ENCODE assay signal across 8 cellular contexts in the genomic region with DNA sequence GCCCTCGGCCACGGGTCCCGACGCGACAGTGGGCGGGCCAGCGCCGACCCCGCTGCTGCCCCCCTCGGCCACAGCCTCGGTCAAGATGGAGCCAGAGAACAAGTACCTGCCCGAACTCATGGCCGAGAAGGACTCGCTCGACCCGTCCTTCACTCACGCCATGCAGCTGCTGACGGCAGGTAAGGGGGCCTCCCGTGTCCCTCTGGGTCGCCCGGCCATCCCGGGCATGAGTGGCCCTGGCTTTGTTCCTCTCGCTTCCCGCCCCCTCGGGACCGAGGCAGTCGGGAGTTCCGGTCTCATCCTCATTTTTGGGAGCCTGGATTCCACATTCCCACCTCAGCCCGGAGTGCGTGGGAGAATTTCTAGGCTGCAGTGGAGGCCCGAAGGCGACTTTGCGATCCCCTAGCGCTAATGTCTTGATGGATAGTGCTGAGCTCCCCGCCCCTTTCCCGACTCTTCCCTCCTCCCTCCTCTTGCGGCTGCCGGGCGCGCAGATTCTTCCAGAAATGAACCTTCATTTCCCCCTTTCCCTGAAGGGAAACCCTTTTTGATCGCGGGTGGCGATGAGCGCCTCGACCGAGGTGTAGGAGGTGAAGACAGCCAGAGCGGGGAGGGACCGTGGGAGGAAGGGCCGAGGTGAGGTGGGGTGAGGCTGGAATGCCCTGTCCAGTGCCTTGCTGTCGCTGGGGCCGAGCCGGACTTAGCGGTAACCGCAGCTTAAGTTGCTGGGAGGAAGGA. TPM values are rescaled to one million over a fixed set of nuclear protein-coding genes. Genes with fewer than 3 reads are reported as not detected.
DNase-seq lines count a peak whose midpoint lies in the region; ATAC-seq, FAIRE-seq and TF ChIP-seq lines count a peak whose summit lies in the region.

No MANE protein-coding gene starts in this region.

- peaks cover 57% of the 10 kb centered on the region for H3K79me2 ChIP-seq in OCI-LY3 (ENCODE audit: low read length)

- DNase-seq in A549 (ENCODE audit: low read depth in 1 of 2, low spot score in 1 of 2): peak; percentile 28 to 30
- peak; percentile 41 for DNase-seq in activated naive CD4-positive, alpha-beta T cell treated with Interleukin-2 at 50 U/mL for 16 hours
- peak; percentile 47 for DNase-seq in globus pallidus (ENCODE audit: low spot score)
- DNase-seq in tibial nerve (ENCODE audit: low spot score in 2 of 2): peak; percentile 19 to 34

- WGBS in A549 (ENCODE audit: missing lambda C conversion rate): 2% methylated on average over 31 of the region's 54 CpGs
- WGBS in tibial nerve, 2 donors: 0% methylated on average over 46 to 51 of the region's 54 CpGs

- H2AFZ ChIP-seq in OCI-LY3 (ENCODE audit: low read depth, low read length): no peak overlapping the region

- POLR2A ChIA-PET in A549 (lab: Yijun Ruan, JAX): no interaction called here

- H3K4me3 ChIP-seq in A549 (peak overlapping the region; percentile 97), OCI-LY3 (ENCODE audit: low read length) (peak overlapping the region; percentile 96), neutrophil (ENCODE audit: low read depth in 1 of 2, low read length in 1 of 2) (peak overlapping the region; percentile 96), tibial nerve (peak overlapping the region; percentile 69 to 99 (median 81))

- H4K20me1 ChIP-seq in OCI-LY3 (ENCODE audit: insufficient read depth, low read length): peaks cover 41% of the 10 kb centered on the region

- H3K4me1 ChIP-seq in A549: peaks cover 24% of the 10 kb centered on the region; the same call in 2 of the 3 replicates
- peaks cover 17% of the 10 kb centered on the region for H3K4me1 ChIP-seq in OCI-LY3 (ENCODE audit: low read length)
- H3K4me1 ChIP-seq in neutrophil (ENCODE audit: control insufficient read depth in 1 of 2, insufficient read depth in 1 of 2, low read depth in 1 of 2, low read length in 1 of 2): peaks cover 29 to 30% of the 10 kb centered on the region in 2 experiments
- H3K4me1 ChIP-seq in tibial nerve: peaks cover 0 to 50% (median 28%) of the 10 kb centered on the region in 4 donors

- TF ChIP-seq POLR2A in A549 (IDR thresholded peaks at IDR 0.05; ENCODE audit: low read length) (no peak), tibial nerve (IDR thresholded peaks at IDR 0.05) (no peak)

- TF ChIP-seq RAD21 in A549 (conservative IDR thresholded peaks at IDR 0.05 in 1 of 2, IDR thresholded peaks at IDR 0.05 in 1 of 2): no peak

- ATAC-seq in A549 (peak; percentile 51 to 59), GM18499 (IDR thresholded peaks at IDR 0.05; ENCODE audit: insufficient read depth, unreplicated experiment) (peak; percentile 8), HG03045 (IDR thresholded peaks at IDR 0.05; ENCODE audit: unreplicated experiment) (peak; percentile 23)

- H3K9me3 ChIP-seq in A549 (no peaks in the 10 kb centered on the region), OCI-LY3 (ENCODE audit: insufficient read depth, low read length) (no peaks in the 10 kb centered on the region), neutrophil (no peaks in the 10 kb centered on the region), tibial nerve (no peaks in the 10 kb centered on the region)

- CTCF ChIA-PET in A549 (lab: Yijun Ruan, JAX): interaction anchor here (1.2 to 2.0 kb wide), 2 partner anchors 10 to 51 kb away, joined by 3 to 9 read pairs; no protein-coding TSS in a partner anchor

- no peaks in the 10 kb centered on the region for H3K27me3 ChIP-seq in OCI-LY3 (ENCODE audit: low read depth, low read length)
- no peaks in the 10 kb centered on the region for H3K27me3 ChIP-seq in neutrophil
- no peaks in the 10 kb centered on the region for H3K27me3 ChIP-seq in tibial nerve

- H3K4me2 ChIP-seq in A549: peak overlapping the region; percentile 78
- H3K4me2 ChIP-seq in OCI-LY3 (ENCODE audit: low read length): peak overlapping the region; percentile 68

- H3K9ac ChIP-seq in OCI-LY3 (ENCODE audit: low read length): peak overlapping the region; percentile 91

- H3K36me3 ChIP-seq in OCI-LY3 (replicated peaks; ENCODE audit: low read depth, low read length) (peaks cover 11% of the 10 kb centered on the region), neutrophil (peaks cover 4% of the 10 kb centered on the region), tibial nerve (no peaks in the 10 kb centered on the region)

- FAIRE-seq in A549 (lab: Jason Lieb, UNC): no peak

- no peak for TF ChIP-seq CTCF in A549 (IDR thresholded peaks at IDR 0.05)
- TF ChIP-seq CTCF in OCI-LY3 (IDR thresholded peaks at IDR 0.05; ENCODE audit: low read depth, low read length): no peak
- no peak for TF ChIP-seq CTCF in neutrophil (IDR thresholded peaks at IDR 0.05)
- peak in 1 of 5 experiments; percentile 2 for TF ChIP-seq CTCF in tibial nerve (IDR thresholded peaks at IDR 0.05)

- peak overlapping the region; percentile 95 to 97 for H3K27ac ChIP-seq in A549
- peak overlapping the region; percentile 85 for H3K27ac ChIP-seq in OCI-LY3 (ENCODE audit: low read length)
- H3K27ac ChIP-seq in neutrophil: peak overlapping the region; percentile 99
- H3K27ac ChIP-seq in tibial nerve: peak overlapping the region; percentile 82 to 100 (median 96)

- TF ChIP-seq EP300 in A549 (IDR thresholded peaks at IDR 0.05) (no peak), tibial nerve (IDR thresholded peaks at IDR 0.05) (peak in 1 of 2 donors; percentile 31)

TF ChIP-seq in A549, 52 proteins besides CTCF, POLR2A, EP300 and RAD21 (continues in another document):
- TF ChIP-seq, protein P1, sequence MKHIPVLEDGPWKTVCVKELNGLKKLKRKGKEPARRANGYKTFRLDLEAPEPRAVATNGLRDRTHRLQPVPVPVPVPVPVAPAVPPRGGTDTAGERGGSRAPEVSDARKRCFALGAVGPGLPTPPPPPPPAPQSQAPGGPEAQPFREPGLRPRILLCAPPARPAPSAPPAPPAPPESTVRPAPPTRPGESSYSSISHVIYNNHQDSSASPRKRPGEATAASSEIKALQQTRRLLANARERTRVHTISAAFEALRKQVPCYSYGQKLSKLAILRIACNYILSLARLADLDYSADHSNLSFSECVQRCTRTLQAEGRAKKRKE (CRISPR knock-in tag; IDR thresholded peaks at IDR 0.05; ENCODE audit: low read depth): no peak
- TF ChIP-seq, protein P2, sequence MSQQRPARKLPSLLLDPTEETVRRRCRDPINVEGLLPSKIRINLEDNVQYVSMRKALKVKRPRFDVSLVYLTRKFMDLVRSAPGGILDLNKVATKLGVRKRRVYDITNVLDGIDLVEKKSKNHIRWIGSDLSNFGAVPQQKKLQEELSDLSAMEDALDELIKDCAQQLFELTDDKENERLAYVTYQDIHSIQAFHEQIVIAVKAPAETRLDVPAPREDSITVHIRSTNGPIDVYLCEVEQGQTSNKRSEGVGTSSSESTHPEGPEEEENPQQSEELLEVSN (IDR thresholded peaks at IDR 0.05; ENCODE audit: borderline replicate concordance, low read depth): no peak
- TF ChIP-seq NFE2L2 (conservative IDR thresholded peaks at IDR 0.05; ENCODE audit: low read length) (no peak), EHF (CRISPR knock-in tag; IDR thresholded peaks at IDR 0.05) (no peak), EHMT2 (IDR thresholded peaks at IDR 0.05; ENCODE audit: low read depth) (no peak), KDM1A (IDR thresholded peaks at IDR 0.05; ENCODE audit: low read depth) (no peak), RCOR1 (IDR thresholded peaks at IDR 0.05; ENCODE audit: low read depth, low read length) (no peak), MAZ (IDR thresholded peaks at IDR 0.05; ENCODE audit: borderline replicate concordance, low read depth, low read length) (no peak), GATA3 (IDR thresholded peaks at IDR 0.05; ENCODE audit: borderline replicate concordance) (no peak), KDM5A (IDR thresholded peaks at IDR 0.05) (peak; percentile 37; the same call in 1 of the 2 replicates), PHF8 (IDR thresholded peaks at IDR 0.05; ENCODE audit: borderline replicate concordance, low read depth) (no peak), CBX2 (IDR thresholded peaks at IDR 0.05; ENCODE audit: borderline replicate concordance, low read depth) (no peak), JUN (IDR thresholded peaks at IDR 0.05) (peak in 1 of 2 experiments; percentile 50; a peak in 1 of 5 replicates), CHD4 (IDR thresholded peaks at IDR 0.05; ENCODE audit: borderline replicate concordance) (no peak), HDAC2 (IDR thresholded peaks at IDR 0.05) (no peak), MYC (IDR thresholded peaks at IDR 0.05; ENCODE audit: borderline replicate concordance, low read length) (no peak), RFX5 (IDR thresholded peaks at IDR 0.05) (no peak), ESRRA (IDR thresholded peaks at IDR 0.05; ENCODE audit: borderline replicate concordance, low read length) (no peak), FOSB (CRISPR knock-in tag; IDR thresholded peaks at IDR 0.05) (no peak), HOXB13 (CRISPR knock-in tag; IDR thresholded peaks at IDR 0.05; ENCODE audit: low read depth) (no peak)
- TF ChIP-seq, protein P3, sequence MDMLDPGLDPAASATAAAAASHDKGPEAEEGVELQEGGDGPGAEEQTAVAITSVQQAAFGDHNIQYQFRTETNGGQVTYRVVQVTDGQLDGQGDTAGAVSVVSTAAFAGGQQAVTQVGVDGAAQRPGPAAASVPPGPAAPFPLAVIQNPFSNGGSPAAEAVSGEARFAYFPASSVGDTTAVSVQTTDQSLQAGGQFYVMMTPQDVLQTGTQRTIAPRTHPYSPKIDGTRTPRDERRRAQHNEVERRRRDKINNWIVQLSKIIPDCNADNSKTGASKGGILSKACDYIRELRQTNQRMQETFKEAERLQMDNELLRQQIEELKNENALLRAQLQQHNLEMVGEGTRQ (IDR thresholded peaks at IDR 0.05): no peak
- TF ChIP-seq, protein P4, sequence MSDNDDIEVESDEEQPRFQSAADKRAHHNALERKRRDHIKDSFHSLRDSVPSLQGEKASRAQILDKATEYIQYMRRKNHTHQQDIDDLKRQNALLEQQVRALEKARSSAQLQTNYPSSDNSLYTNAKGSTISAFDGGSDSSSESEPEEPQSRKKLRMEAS (IDR thresholded peaks at IDR 0.05): peak; percentile 22; the same call in 1 of the 2 replicates

RNA-seq across cellular contexts. Expression of a gene that starts 0.7 kb away (rescaled TPM):
- polyA plus RNA-seq in A549 (2011; rRNA removed) (60.6 and 63.6 TPM in 2 replicates), A549 (2017; fragmentation: RNase III; extraction: RNeasy Plus Mini Kit Qiagen cat#74134 plus additional on column Dnase treatment) (107 to 110 TPM (median 109 TPM) in 3 replicates)
- 45.8 and 60.0 TPM in 2 replicates for polyA plus RNA-seq in A549 (2012; cell fraction: cytosol; rRNA removed)
- polyA plus RNA-seq in A549 (2012; cell fraction: nucleus; rRNA removed): 55.6 and 67.6 TPM in 2 replicates
- polyA minus RNA-seq in A549 (2011; rRNA and poly(A)+ RNA removed): 36.5 and 50.5 TPM in 2 replicates
- total RNA-seq in tibial nerve: 10 to 100 TPM; 61.5 to 92.6 (median 78.6) TPM

RNA-seq across cellular contexts. Expression of a gene that starts 58.4 kb away (rescaled TPM):
- polyA plus RNA-seq in A549 (2011; rRNA removed) (10.8 and 13.8 TPM in 2 replicates), A549 (2017; fragmentation: RNase III; extraction: RNeasy Plus Mini Kit Qiagen cat#74134 plus additional on column Dnase treatment) (8.2 to 9.3 TPM (median 8.5 TPM) in 3 replicates)
- polyA plus RNA-seq in A549 (2012; cell fraction: cytosol; rRNA removed): 19.9 and 26.0 TPM in 2 replicates
- 25.1 and 33.9 TPM in 2 replicates for polyA plus RNA-seq in A549 (2012; cell fraction: nucleus; rRNA removed)
- 21.3 and 23.8 TPM in 2 replicates for polyA minus RNA-seq in A549 (2011; rRNA and poly(A)+ RNA removed)
- total RNA-seq in tibial nerve: 10 to 100 TPM in 2 of 4 donors, 1 to 10 TPM in 2; 3.7 to 13.2 (median 7.3) TPM

Comparison
In these comparisons a context has a peak if more than half of its experiments do, and no peak if none do; other contexts are left out.
1. Peak in every context shown above with its lines: DNase-seq, ATAC-seq, H3K4me3 ChIP-seq and H3K27ac ChIP-seq.